Comparison of ENCODE assay signal across 8 cellular contexts in genomic region chr1:62295921-62296451, GRCh38. TPM values are rescaled to one million over a fixed set of nuclear protein-coding genes. Genes with fewer than 3 reads are reported as not detected.
DNase-seq lines count a peak whose midpoint lies in the region; ATAC-seq and TF ChIP-seq lines count a peak whose summit lies in the region.

No MANE protein-coding gene starts in this region.

- H3K9me3 ChIP-seq in MM.1S (replicated peaks; ENCODE audit: insufficient read depth, low read length): no peaks in the 10 kb centered on the region

- H3K4me1 Mint-ChIP-seq in WTC11 (peaks cover 23% of the 10 kb centered on the region), nephron (peaks cover 32% of the 10 kb centered on the region)

- H3K36me3 Mint-ChIP-seq in WTC11 (no peaks in the 10 kb centered on the region), nephron (ENCODE audit: low read depth) (no peaks in the 10 kb centered on the region)

- H3K4me3 Mint-ChIP-seq in WTC11 (no peak overlapping the region), nephron (peak overlapping the region in 2 of 3 experiments; percentile 35 to 52)

- H2AFZ ChIP-seq in MM.1S (ENCODE audit: low read length): no peak overlapping the region

- no peaks in the 10 kb centered on the region for H4K20me1 ChIP-seq in MM.1S (ENCODE audit: insufficient read depth, low read length)

- H3K9me2 ChIP-seq in MM.1S (replicated peaks; ENCODE audit: insufficient read depth, low read length): no peaks in the 10 kb centered on the region

- H3K27ac Mint-ChIP-seq in WTC11: no peak overlapping the region
- H3K27ac Mint-ChIP-seq in nephron: peak overlapping the region; percentile 84 to 93 (median 89)

- H3K79me2 ChIP-seq in MM.1S (ENCODE audit: low read length): no peaks in the 10 kb centered on the region

- H3K9me3 Mint-ChIP-seq in WTC11 (no peaks in the 10 kb centered on the region), nephron (no peaks in the 10 kb centered on the region)

- H3K9ac ChIP-seq in MM.1S (ENCODE audit: low read length): no peak overlapping the region

- DNase-seq in WTC11 (ENCODE audit: low spot score): no peak
- DNase-seq in NCI-H526 treated with DMSO at 0.1 percent for 48 hours (lab: John Stamatoyannopoulos, UW): no peak
- no peak for DNase-seq in MM.1S
- DNase-seq in NCI-H524 (lab: John Stamatoyannopoulos, UW): no peak
- DNase-seq in HuH-7 (ENCODE audit: low spot score): no peak

- H3K4me1 ChIP-seq in MM.1S (ENCODE audit: low read length): no peaks in the 10 kb centered on the region

- TF ChIP-seq CTCF in WTC11 (IDR thresholded peaks at IDR 0.05) (no peak), nephron (IDR thresholded peaks at IDR 0.05; ENCODE audit: unreplicated experiment in 3 of 3) (no peak), MM.1S (IDR thresholded peaks at IDR 0.05; ENCODE audit: low read length) (no peak)

- CTCF ChIA-PET in WTC11 (lab: Charles Lee): no interaction called here

- POLR2A ChIA-PET in WTC11 (lab: Charles Lee): no interaction called here

- H3K27me3 Mint-ChIP-seq in WTC11 (ENCODE audit: low read depth): peaks cover 43% of the 10 kb centered on the region
- peaks cover 9% of the 10 kb centered on the region for H3K27me3 Mint-ChIP-seq in nephron (ENCODE audit: low read depth)

- no peaks in the 10 kb centered on the region for H3K27me3 ChIP-seq in MM.1S (replicated peaks; ENCODE audit: insufficient read depth, low read length)

- H3K4me2 ChIP-seq in MM.1S (ENCODE audit: low read depth, low read length): no peak overlapping the region

- no peak overlapping the region for H3K27ac ChIP-seq in MM.1S (ENCODE audit: low read length)

- no peaks in the 10 kb centered on the region for H3F3A ChIP-seq in MM.1S (ENCODE audit: insufficient read depth, low read length)

- H3K36me3 ChIP-seq in MM.1S (replicated peaks; ENCODE audit: insufficient read depth, low read length): no peaks in the 10 kb centered on the region

- ATAC-seq in GM18519 (IDR thresholded peaks at IDR 0.05; ENCODE audit: low FRiP score, unreplicated experiment) (peak; percentile 58), HG03060 (IDR thresholded peaks at IDR 0.05; ENCODE audit: low read depth, unreplicated experiment) (peak; percentile 46), WTC11 (peak; percentile 65)

- no peak overlapping the region for H3K4me3 ChIP-seq in MM.1S (ENCODE audit: low read length)

TF ChIP-seq in WTC11, 78 proteins besides CTCF, POLR2A, EP300 and RAD21:
- no peak for TF ChIP-seq ZNF396 (CRISPR knock-in tag; IDR thresholded peaks at IDR 0.05; ENCODE audit: borderline replicate concordance)
- TF ChIP-seq ZNF121 (CRISPR knock-in tag; IDR thresholded peaks at IDR 0.05): no peak
- TF ChIP-seq ERG (CRISPR knock-in tag; IDR thresholded peaks at IDR 0.05): no peak

RNA-seq across cellular contexts. Expression of gene KANK4, which starts 23.2 kb away (rescaled TPM):
- total RNA-seq in WTC11 (2021): 0.23 to 0.55 TPM (median 0.35 TPM) in 3 replicates
